ENCODE assay signal across 17 cellular contexts in the genomic region with DNA sequence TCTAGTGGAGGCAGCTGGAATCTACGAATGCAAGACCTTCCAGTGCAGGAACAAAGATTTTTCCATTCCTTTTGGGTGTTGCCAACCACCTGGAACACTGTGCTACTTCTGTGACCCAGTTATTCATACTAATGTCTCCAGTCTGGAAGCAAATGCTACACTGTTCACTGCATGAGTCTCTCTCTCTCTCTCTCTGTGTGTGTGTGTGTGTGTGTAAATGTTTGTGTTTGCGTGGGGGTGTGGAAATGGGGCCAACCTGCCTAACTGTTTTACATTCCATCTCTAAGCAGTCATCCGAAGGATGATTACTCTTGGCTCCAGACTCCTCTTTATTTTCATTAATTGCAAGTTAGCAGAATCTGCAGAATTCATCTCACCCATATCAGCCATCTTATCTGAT. TPM values are rescaled to one million over a fixed set of nuclear protein-coding genes. Genes with fewer than 3 reads are reported as not detected.
DNase-seq lines count a peak whose midpoint lies in the region; ATAC-seq and TF ChIP-seq lines count a peak whose summit lies in the region.
"Had no signal": no experiment of that assay in that cellular context is flagged by ENCODE, and none has a peak within 500 bp of the region (broad histone marks: within the 10 kb centered on the region; RNA-seq: fewer than 3 reads in every experiment).

No MANE protein-coding gene starts in this region.

- no peak for ATAC-seq in GM21447 (IDR thresholded peaks at IDR 0.05; ENCODE audit: unreplicated experiment)
- ATAC-seq: CD8-positive, alpha-beta T cell; WTC11 had no signal

- no peaks in the 10 kb centered on the region for H3K4me1 ChIP-seq in hepatocyte (ENCODE audit: insufficient read depth)
- H3K4me1 ChIP-seq in CD8-positive, alpha-beta memory T cell (ENCODE audit: insufficient read depth, low read length), result peaks cover 5% of the 10 kb centered on the region

- POLR2A ChIA-PET in CD8-positive, alpha-beta memory T cell (lab: Charles Lee), result no interaction called here

- H3K9me3 ChIP-seq in hepatocyte (ENCODE audit: low read depth), result no peaks in the 10 kb centered on the region
- peaks cover 10% of the 10 kb centered on the region for H3K9me3 ChIP-seq in CD8-positive, alpha-beta memory T cell (ENCODE audit: low read length)

- peaks cover 0 to 12% (median 0%) of the 10 kb centered on the region in 3 donors for H3K36me3 Mint-ChIP-seq in CD8-positive, alpha-beta memory T cell

- TF ChIP-seq CTCF in astrocyte of the cerebellum (IDR thresholded peaks at IDR 0.05; ENCODE audit: low read depth, low read length, missing control alignments) (no peak), hepatocyte (IDR thresholded peaks at IDR 0.05; ENCODE audit: poor library complexity) (no peak)

- no peak overlapping the region for H3K4me3 ChIP-seq in astrocyte of the cerebellum (ENCODE audit: low read depth, low read length)
- H3K4me3 ChIP-seq in hepatocyte, result no peak overlapping the region
- no peak overlapping the region for H3K4me3 ChIP-seq in CD8-positive, alpha-beta memory T cell (ENCODE audit: low read length)
- H3K4me3 ChIP-seq: PC-9 had no signal

- CTCF ChIA-PET in CD8-positive, alpha-beta memory T cell (lab: Charles Lee), result no interaction called here

- peaks cover 23 to 42% of the 10 kb centered on the region in 2 donors for H3K27me3 Mint-ChIP-seq in CD8-positive, alpha-beta memory T cell

- DNase-seq in HCEC 1CT (peak; percentile 48), astrocyte of the cerebellum (ENCODE audit: low read depth) (peak; percentile 13), hepatocyte (ENCODE audit: low spot score) (peak; percentile 10), SHP77 (lab: John Stamatoyannopoulos, UW) (no peak), cardiac septum (ENCODE audit: low spot score) (no peak)
- DNase-seq in CD8-positive, alpha-beta memory T cell, result no peak
- DNase-seq: CD8-positive, alpha-beta T cell; effector memory CD4-positive, alpha-beta T cell; left cardiac atrium; NCI-H187; NCI-H510A; PC-9; posterior cingulate gyrus; stimulated activated CD4-positive, alpha-beta T cell treated with anti-CD3 and anti-CD28 coated beads, Interleukin-15, amount 100 ng/mL, for 24 hours had no signal

- H3K79me2 ChIP-seq in hepatocyte, result no peaks in the 10 kb centered on the region

- H3K36me3 ChIP-seq in hepatocyte (replicated peaks; ENCODE audit: insufficient read depth, low read depth), result no peaks in the 10 kb centered on the region
- no peaks in the 10 kb centered on the region for H3K36me3 ChIP-seq in CD8-positive, alpha-beta memory T cell (ENCODE audit: insufficient read depth, low read length)

- no peak overlapping the region for H3K4me2 ChIP-seq in hepatocyte
- H3K4me2 ChIP-seq: PC-9 had no signal

- intact Hi-C loops in cardiac septum (cut with DNase I), result loop anchor here (5.0 kb wide), 1 partner anchor 141 kb away; the partner anchor contains the start of gene MAGOHB

- no peaks in the 10 kb centered on the region for H4K20me1 ChIP-seq in hepatocyte (ENCODE audit: insufficient read depth, poor library complexity, severe bottlenecking)

- peaks cover 6 to 14% (median 8%) of the 10 kb centered on the region in 3 donors for H3K4me1 Mint-ChIP-seq in CD8-positive, alpha-beta memory T cell
- H3K4me1 Mint-ChIP-seq: WTC11 had no signal

- no peak overlapping the region for H3K27ac Mint-ChIP-seq in CD8-positive, alpha-beta memory T cell
- H3K27ac Mint-ChIP-seq: CD8-positive, alpha-beta T cell; WTC11 had no signal

- H3K9me3 Mint-ChIP-seq in CD8-positive, alpha-beta memory T cell, result peaks cover 9 to 17% (median 15%) of the 10 kb centered on the region in 5 donors

- no peak overlapping the region for H3K4me3 Mint-ChIP-seq in CD8-positive, alpha-beta memory T cell
- H3K4me3 Mint-ChIP-seq: CD8-positive, alpha-beta T cell; WTC11 had no signal

- no peak overlapping the region for H3K27ac ChIP-seq in hepatocyte
- no peak overlapping the region for H3K27ac ChIP-seq in CD8-positive, alpha-beta memory T cell (ENCODE audit: low read depth, low read length)
- H3K27ac ChIP-seq: PC-9 had no signal

- no peaks in the 10 kb centered on the region for H3K9me2 ChIP-seq in hepatocyte (replicated peaks; ENCODE audit: insufficient read depth)

- in situ Hi-C loops in astrocyte of the cerebellum (cut with HindIII; ENCODE audit: low sequenced_read_pairs), result no loop called here

- 60% methylated on average over 3 of the region's 3 CpGs for WGBS in hepatocyte (ENCODE audit: low lambda C conversion rate, missing lambda C conversion rate)

- peaks cover 1% of the 10 kb centered on the region for H3K27me3 ChIP-seq in hepatocyte
- no peaks in the 10 kb centered on the region for H3K27me3 ChIP-seq in CD8-positive, alpha-beta memory T cell (ENCODE audit: insufficient read depth, low read length, poor library complexity, severe bottlenecking)

- H2AFZ ChIP-seq in hepatocyte, result no peak overlapping the region
- H2AFZ ChIP-seq: PC-9 had no signal

RNA-seq across cellular contexts. Expression of gene YBX3, which starts 29.9 kb away (rescaled TPM):
- total RNA-seq in hepatocyte (66.7 and 83.4 TPM in 2 replicates), cardiac septum (998 TPM)
- 218 and 237 TPM in 2 replicates for polyA plus RNA-seq in hepatocyte
- 100 to 1,000 TPM; 222 to 251 TPM for total RNA-seq in CD8-positive, alpha-beta memory T cell
- polyA plus RNA-seq in CD8-positive, alpha-beta memory T cell, result 40.5 TPM

RNA-seq across cellular contexts. Expression of gene TAS2R7, which starts 49.4 kb away (rescaled TPM):
- not detected in 2 replicates for total RNA-seq in hepatocyte
- not detected in 2 replicates for polyA plus RNA-seq in hepatocyte
- not detected for total RNA-seq in CD8-positive, alpha-beta memory T cell
- not detected for polyA plus RNA-seq in CD8-positive, alpha-beta memory T cell
- not detected for total RNA-seq in cardiac septum
- total RNA-seq: CD8-positive, alpha-beta T cell; G401; left cardiac atrium; PC-9; WTC11 had no signal

RNA-seq across cellular contexts. Expression of gene TAS2R8, which starts 54.0 kb away (rescaled TPM):
- total RNA-seq in hepatocyte (not detected in 2 replicates), cardiac septum (not detected)
- polyA plus RNA-seq in hepatocyte, result not detected in 2 replicates
- total RNA-seq in CD8-positive, alpha-beta memory T cell, result not detected
- polyA plus RNA-seq in CD8-positive, alpha-beta memory T cell, result not detected
- total RNA-seq: CD8-positive, alpha-beta T cell; G401; PC-9; WTC11 had no signal

RNA-seq across cellular contexts. Expression of gene TAS2R9, which starts 56.9 kb away (rescaled TPM):
- 0.13 TPM in 1 of 2 replicates, not detected in the other for total RNA-seq in hepatocyte
- not detected in 2 replicates for polyA plus RNA-seq in hepatocyte
- total RNA-seq in CD8-positive, alpha-beta memory T cell, result not detected
- not detected for polyA plus RNA-seq in CD8-positive, alpha-beta memory T cell
- total RNA-seq in cardiac septum, result not detected
- total RNA-seq: CD8-positive, alpha-beta T cell; G401; left cardiac atrium; PC-9; WTC11 had no signal

Comparison
In these comparisons a context has a peak if more than half of its experiments do, and no peak if none do; other contexts are left out.
1. DNase-seq: peak in HCEC 1CT (single experiment), astrocyte of the cerebellum (single experiment) and hepatocyte (single experiment); none in CD8-positive, alpha-beta memory T cell (0 of 5), SHP77 (0 of 2) and cardiac septum (single experiment).